34 cellular contexts compared by ENCODE assay signal in genomic region chr15:65424683-65425082, GRCh38. TPM values are rescaled to one million over a fixed set of nuclear protein-coding genes. Genes with fewer than 3 reads are reported as not detected.
DNase-seq lines count a peak whose midpoint lies in the region; ATAC-seq and TF ChIP-seq lines count a peak whose summit lies in the region.
"Had no signal": no experiment of that assay in that cellular context is flagged by ENCODE, and none has a peak within 500 bp of the region (broad histone marks: within the 10 kb centered on the region; RNA-seq: fewer than 3 reads in every experiment).

No MANE protein-coding gene starts in this region.

- ATAC-seq in WTC11 (no peak), GM18870 (IDR thresholded peaks at IDR 0.05; ENCODE audit: unreplicated experiment) (no peak), HG02981 (IDR thresholded peaks at IDR 0.05; ENCODE audit: unreplicated experiment) (no peak)
- ATAC-seq: heart right ventricle, lower lobe of right lung, Panc1 had no signal

- H3K9me3 Mint-ChIP-seq in WTC11 = no peaks in the 10 kb centered on the region
- H3K9me3 Mint-ChIP-seq in type B pancreatic cell = peaks cover 5% of the 10 kb centered on the region
- H3K9me3 Mint-ChIP-seq: activated CD4-positive, alpha-beta memory T cell treated with anti-CD3 and anti-CD28 coated beads, Interleukin-2, amount 10 ng/mL, durations not matched to agents 7 days and 5 days; activated naive CD4-positive, alpha-beta T cell treated with anti-CD3 and anti-CD28 coated beads, Interleukin-2, amount 10 ng/mL, durations not matched to agents 7 days and 5 days; dendritic cell treated with granulocyte-macrophage colony-stimulating factor and Interleukin-4, amounts not matched to agents 40 ng/mL and 50 ng/mL, for 4 days; stimulated activated naive CD8-positive, alpha-beta T cell treated with anti-CD3 and anti-CD28 coated beads, Interleukin-15, Interleukin-2, amounts not matched to agents 100 ng/mL and 50 ng/mL, for 24 hours had no signal

- H3K4me1 Mint-ChIP-seq in WTC11 (peaks cover 45% of the 10 kb centered on the region), type B pancreatic cell (ENCODE audit: unreplicated experiment) (peaks cover 30% of the 10 kb centered on the region)

- H3K27me3 Mint-ChIP-seq in WTC11 (ENCODE audit: low read depth) (peaks cover 20% of the 10 kb centered on the region), type B pancreatic cell (peaks cover 38% of the 10 kb centered on the region)

- DNase-seq in cardiac septum (ENCODE audit: low spot score) (peak; percentile 41), right atrium auricular region (ENCODE audit: low spot score) (no peak), WTC11 (ENCODE audit: low spot score) (no peak), left kidney (ENCODE audit: low read depth, low spot score) (peak; percentile 42), type B pancreatic cell (ENCODE audit: extremely low spot score, unreplicated experiment) (no peak), NOMO-1 (lab: John Stamatoyannopoulos, UW; ENCODE audit: unreplicated experiment in 2 of 2) (no peak)
- DNase-seq: activated CD4-positive, alpha-beta memory T cell treated with anti-CD3 and anti-CD28 coated beads, Interleukin-2, amount 10 ng/mL, durations not matched to agents 7 days and 5 days; activated CD4-positive, alpha-beta T cell treated with anti-CD3 and anti-CD28 coated beads for 1 hour; activated CD8-positive, alpha-beta memory T cell treated with anti-CD3 and anti-CD28 coated beads, Interleukin-2, amount 50 U/mL, for 4 hours; activated naive CD4-positive, alpha-beta T cell treated with anti-CD3 and anti-CD28 coated beads, Interleukin-2, amount 10 ng/mL, durations not matched to agents 7 days and 5 days; central memory CD4-positive, alpha-beta T cell; heart right ventricle; Kasumi-1; kidney glomerular epithelial cell; lower lobe of right lung; NCI-H1436; NCI-H2081; NCI-H2227 treated with DMSO at 0.1 percent for 48 hours; SHP77; spleen; stimulated activated CD4-positive, alpha-beta T cell treated with anti-CD3 and anti-CD28 coated beads, Interleukin-2, amount 100 ng/mL, for 24 hours had no signal

- no peak overlapping the region for H3K27ac ChIP-seq in right atrium auricular region
- H3K27ac ChIP-seq: ascending aorta, esophagus muscularis mucosa, foreskin keratinocyte, heart right ventricle, lower lobe of right lung, parathyroid adenoma, spleen, thoracic aorta had no signal

- POLR2A ChIA-PET in WTC11 (lab: Charles Lee) = no interaction called here

- no peaks in the 10 kb centered on the region for H3K27me3 ChIP-seq in right atrium auricular region

- no peak for TF ChIP-seq CTCF in right atrium auricular region (IDR thresholded peaks at IDR 0.05)
- no peak for TF ChIP-seq CTCF in WTC11 (IDR thresholded peaks at IDR 0.05)
- no peak for TF ChIP-seq CTCF in type B pancreatic cell (conservative IDR thresholded peaks at IDR 0.05)

- no peak overlapping the region for H3K4me3 ChIP-seq in right atrium auricular region
- H3K4me3 ChIP-seq: ascending aorta, esophagus muscularis mucosa, heart right ventricle, lower lobe of right lung, spleen, thoracic aorta had no signal

- peaks cover 0 to 21% of the 10 kb centered on the region in 2 donors for H3K4me1 ChIP-seq in right atrium auricular region
- H3K4me1 ChIP-seq: foreskin keratinocyte, parathyroid adenoma had no signal

- H3K36me3 ChIP-seq in right atrium auricular region = no peaks in the 10 kb centered on the region
- H3K36me3 ChIP-seq: ascending aorta, esophagus muscularis mucosa, heart right ventricle, lower lobe of right lung, spleen, thoracic aorta had no signal

- H3K36me3 Mint-ChIP-seq in WTC11 (no peaks in the 10 kb centered on the region), type B pancreatic cell (no peaks in the 10 kb centered on the region)

- H3K4me3 Mint-ChIP-seq in WTC11 (peak overlapping the region; percentile 98), type B pancreatic cell (peak overlapping the region; percentile 70)
- H3K4me3 Mint-ChIP-seq: activated CD4-positive, alpha-beta memory T cell treated with anti-CD3 and anti-CD28 coated beads, Interleukin-2, amount 10 ng/mL, durations not matched to agents 7 days and 5 days; dendritic cell treated with granulocyte-macrophage colony-stimulating factor and Interleukin-4, amounts not matched to agents 40 ng/mL and 50 ng/mL, for 4 days had no signal

- no peaks in the 10 kb centered on the region for H3K9me3 ChIP-seq in right atrium auricular region
- H3K9me3 ChIP-seq: ascending aorta, esophagus muscularis mucosa, heart right ventricle, lower lobe of right lung, spleen, thoracic aorta had no signal

- CTCF ChIA-PET in WTC11 (lab: Charles Lee) = no interaction called here

- intact Hi-C loops in cardiac septum (cut with DNase I) = no loop called here

- no peak overlapping the region for H3K27ac Mint-ChIP-seq in WTC11
- peak overlapping the region; percentile 9 for H3K27ac Mint-ChIP-seq in type B pancreatic cell
- H3K27ac Mint-ChIP-seq: activated CD4-positive, alpha-beta memory T cell treated with anti-CD3 and anti-CD28 coated beads, Interleukin-2, amount 10 ng/mL, durations not matched to agents 7 days and 5 days; activated naive CD4-positive, alpha-beta T cell treated with anti-CD3 and anti-CD28 coated beads, Interleukin-2, amount 10 ng/mL, durations not matched to agents 7 days and 5 days; dendritic cell treated with granulocyte-macrophage colony-stimulating factor and Interleukin-4, amounts not matched to agents 40 ng/mL and 50 ng/mL, for 4 days; stimulated activated naive CD8-positive, alpha-beta T cell treated with anti-CD3 and anti-CD28 coated beads, Interleukin-15, Interleukin-2, amounts not matched to agents 100 ng/mL and 50 ng/mL, for 24 hours had no signal

TF ChIP-seq in WTC11, 78 proteins besides CTCF, POLR2A, EP300 and RAD21 (continues in another document):
- TF ChIP-seq, protein P1, sequence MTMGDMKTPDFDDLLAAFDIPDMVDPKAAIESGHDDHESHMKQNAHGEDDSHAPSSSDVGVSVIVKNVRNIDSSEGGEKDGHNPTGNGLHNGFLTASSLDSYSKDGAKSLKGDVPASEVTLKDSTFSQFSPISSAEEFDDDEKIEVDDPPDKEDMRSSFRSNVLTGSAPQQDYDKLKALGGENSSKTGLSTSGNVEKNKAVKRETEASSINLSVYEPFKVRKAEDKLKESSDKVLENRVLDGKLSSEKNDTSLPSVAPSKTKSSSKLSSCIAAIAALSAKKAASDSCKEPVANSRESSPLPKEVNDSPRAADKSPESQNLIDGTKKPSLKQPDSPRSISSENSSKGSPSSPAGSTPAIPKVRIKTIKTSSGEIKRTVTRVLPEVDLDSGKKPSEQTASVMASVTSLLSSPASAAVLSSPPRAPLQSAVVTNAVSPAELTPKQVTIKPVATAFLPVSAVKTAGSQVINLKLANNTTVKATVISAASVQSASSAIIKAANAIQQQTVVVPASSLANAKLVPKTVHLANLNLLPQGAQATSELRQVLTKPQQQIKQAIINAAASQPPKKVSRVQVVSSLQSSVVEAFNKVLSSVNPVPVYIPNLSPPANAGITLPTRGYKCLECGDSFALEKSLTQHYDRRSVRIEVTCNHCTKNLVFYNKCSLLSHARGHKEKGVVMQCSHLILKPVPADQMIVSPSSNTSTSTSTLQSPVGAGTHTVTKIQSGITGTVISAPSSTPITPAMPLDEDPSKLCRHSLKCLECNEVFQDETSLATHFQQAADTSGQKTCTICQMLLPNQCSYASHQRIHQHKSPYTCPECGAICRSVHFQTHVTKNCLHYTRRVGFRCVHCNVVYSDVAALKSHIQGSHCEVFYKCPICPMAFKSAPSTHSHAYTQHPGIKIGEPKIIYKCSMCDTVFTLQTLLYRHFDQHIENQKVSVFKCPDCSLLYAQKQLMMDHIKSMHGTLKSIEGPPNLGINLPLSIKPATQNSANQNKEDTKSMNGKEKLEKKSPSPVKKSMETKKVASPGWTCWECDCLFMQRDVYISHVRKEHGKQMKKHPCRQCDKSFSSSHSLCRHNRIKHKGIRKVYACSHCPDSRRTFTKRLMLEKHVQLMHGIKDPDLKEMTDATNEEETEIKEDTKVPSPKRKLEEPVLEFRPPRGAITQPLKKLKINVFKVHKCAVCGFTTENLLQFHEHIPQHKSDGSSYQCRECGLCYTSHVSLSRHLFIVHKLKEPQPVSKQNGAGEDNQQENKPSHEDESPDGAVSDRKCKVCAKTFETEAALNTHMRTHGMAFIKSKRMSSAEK (CRISPR knock-in tag; IDR thresholded peaks at IDR 0.05; ENCODE audit: borderline replicate concordance) = no peak
- TF ChIP-seq SMAD4 (CRISPR knock-in tag; IDR thresholded peaks at IDR 0.05) (no peak), AFF4 (CRISPR knock-in tag; IDR thresholded peaks at IDR 0.05; ENCODE audit: borderline replicate concordance) (no peak)

RNA-seq across cellular contexts. Expression of gene IGDCC4, which starts 1.9 kb away (rescaled TPM):
- total RNA-seq in cardiac septum (0.92 TPM), right atrium auricular region (1 to 10 TPM in 1 of 2 donors, under 1 TPM in 1; 0.86 to 2.3 TPM), WTC11 (2021) (14.5 to 15.6 TPM (median 15.3 TPM) in 3 replicates), type B pancreatic cell (ENCODE audit: low replicate concordance) (2.4 and 17.1 TPM in 2 replicates)
- total RNA-seq: T-helper 2 cell treated with Interferon-gamma antibody and Interleukin-4, amounts not matched to agents 100 ng/mL and 5 ng/mL, for 36 hours had no signal

RNA-seq across cellular contexts. Expression of gene IGDCC3, which starts 46.9 kb away (rescaled TPM):
- total RNA-seq in cardiac septum (not detected), right atrium auricular region (not detected), WTC11 (2021) (49.2 to 53.5 TPM (median 53.5 TPM) in 3 replicates), type B pancreatic cell (ENCODE audit: low replicate concordance) (18.8 and 169 TPM in 2 replicates)
- total RNA-seq: activated CD4-positive, alpha-beta memory T cell treated with anti-CD3 and anti-CD28 coated beads, Interleukin-2, amount 10 ng/mL, durations not matched to agents 7 days and 5 days; ascending aorta; foreskin keratinocyte; H4; lower lobe of right lung; mononuclear cell; T-helper 2 cell treated with Interferon-gamma antibody and Interleukin-4, amounts not matched to agents 100 ng/mL and 5 ng/mL, for 36 hours; thoracic aorta had no signal

Comparison
In these comparisons a context has a peak if more than half of its experiments do, and no peak if none do; other contexts are left out.
1. DNase-seq: peak in cardiac septum (single experiment) and left kidney (single experiment); none in right atrium auricular region (single experiment), WTC11 (single experiment), type B pancreatic cell (single experiment) and NOMO-1 (0 of 2).
2. RNA of gene IGDCC3, which starts 46.9 kb away (total RNA-seq): 18.8 to 169 TPM in type B pancreatic cell and 49.2 to 53.5 TPM in WTC11; not detected in right atrium auricular region and not detected in cardiac septum (single experiment); every median in the first group is over 10 times any median in the second.